In the genomic region with DNA sequence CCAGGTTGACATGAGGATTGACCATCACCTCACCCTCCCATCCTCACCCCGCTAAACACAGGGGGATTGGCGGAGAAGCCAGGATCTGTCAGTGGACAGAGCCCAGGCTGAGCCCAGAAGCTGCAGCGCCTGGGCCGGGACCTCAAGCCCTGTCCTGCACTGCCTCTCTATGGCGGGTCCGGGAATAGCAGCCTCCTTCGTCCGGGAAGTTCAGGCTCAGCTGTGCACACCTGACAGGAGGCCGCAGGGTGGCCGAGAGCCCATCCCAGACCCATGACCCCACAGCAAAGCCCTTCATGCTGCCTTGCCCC, we compare ENCODE assay signal across 8 cellular contexts.
DNase-seq lines count a peak whose midpoint lies in the region; ATAC-seq and TF ChIP-seq lines count a peak whose summit lies in the region.

No MANE protein-coding gene starts in this region.

- ATAC-seq in GM19463 (IDR thresholded peaks at IDR 0.05; ENCODE audit: unreplicated experiment) = peak; percentile 60

- DNase-seq in CMK (ENCODE audit: low read depth) (peak; percentile 12), LNCaP clone FGC (ENCODE audit: low read depth) (peak; percentile 13), SHP77 treated with DMSO at 0.1 percent for 48 hours (lab: John Stamatoyannopoulos, UW) (peak; percentile 56), caudate nucleus (lab: John Stamatoyannopoulos, UW) (peak in 42 of 61 donors; percentile 11 to 69 (median 36)), kidney tubule cell (ENCODE audit: low spot score) (peak; percentile 65), cortex of kidney (lab: John Stamatoyannopoulos, UW) (no peak)
- DNase-seq in stimulated activated CD4-positive, alpha-beta T cell treated with anti-CD3 and anti-CD28 coated beads, Interleukin-4, amount 100 ng/mL, for 24 hours = peak; percentile 37

- TF ChIP-seq CTCF in LNCaP clone FGC (IDR thresholded peaks at IDR 0.05; ENCODE audit: control insufficient read depth, extremely low read depth, insufficient read depth) = peak; percentile 91

- no peak overlapping the region for H3K27ac ChIP-seq in caudate nucleus (ENCODE audit: low read depth, low read length)

- H3K4me3 ChIP-seq in LNCaP clone FGC (ENCODE audit: low read depth, low read length) = no peak overlapping the region
